ENCODE assay signal across 8 cellular contexts in genomic region chr2:210475726-210476125, GRCh38. TPM values are rescaled to one million over a fixed set of nuclear protein-coding genes. Genes with fewer than 3 reads are reported as not detected.
DNase-seq lines count a peak whose midpoint lies in the region; TF ChIP-seq lines count a peak whose summit lies in the region.

No MANE protein-coding gene starts in this region.

- H3K4me1 ChIP-seq in skeletal muscle tissue (ENCODE audit: control insufficient read depth in 3 of 3, insufficient read depth in 3 of 3, low read length in 3 of 3) = peaks cover 3 to 4% (median 3%) of the 10 kb centered on the region in 3 donors

- no peak overlapping the region for H3K27ac ChIP-seq in SK-N-MC
- no peak overlapping the region for H3K27ac ChIP-seq in skeletal muscle tissue (ENCODE audit: low read depth, low read length)

- TF ChIP-seq CTCF in fibroblast of the aortic adventitia (IDR thresholded peaks at IDR 0.05; ENCODE audit: insufficient read depth, low read length) = no peak

- H3K9ac ChIP-seq in SK-N-MC (ENCODE audit: insufficient read length) (peak overlapping the region; percentile 93), skeletal muscle tissue (ENCODE audit: low read depth in 1 of 3, low read length in 3 of 3) (peak overlapping the region; percentile 81 to 88 (median 88))

- DNase-seq in DMS79 treated with DMSO at 0.1 percent for 48 hours (lab: John Stamatoyannopoulos, UW) (peak; percentile 18), DMS79 (lab: John Stamatoyannopoulos, UW) (no peak), SK-N-MC (ENCODE audit: low read depth, low spot score) (no peak), fibroblast of the aortic adventitia (ENCODE audit: low read depth) (peak; percentile 11), HuH-7 (ENCODE audit: low spot score) (no peak), cortex of kidney (lab: John Stamatoyannopoulos, UW) (no peak)
- no peak for DNase-seq in stimulated activated naive CD4-positive, alpha-beta T cell treated with Interleukin-2 at 50 U/mL for 16 hours (lab: John Stamatoyannopoulos, UW)

- H3K36me3 ChIP-seq in SK-N-MC (ENCODE audit: insufficient read depth, low read length) = peaks cover 29% of the 10 kb centered on the region
- peaks cover 9 to 11% (median 10%) of the 10 kb centered on the region in 3 donors for H3K36me3 ChIP-seq in skeletal muscle tissue (ENCODE audit: control insufficient read depth in 3 of 3, insufficient read depth in 3 of 3, low read length in 3 of 3)

- H3K27me3 ChIP-seq in skeletal muscle tissue (ENCODE audit: control insufficient read depth in 3 of 3, insufficient read depth in 3 of 3, low read length in 3 of 3) = no peaks in the 10 kb centered on the region

- no peaks in the 10 kb centered on the region for H3K9me3 ChIP-seq in SK-N-MC (ENCODE audit: low read depth, low read length)
- H3K9me3 ChIP-seq in skeletal muscle tissue (ENCODE audit: control insufficient read depth in 3 of 3, low read length in 3 of 3) = no peaks in the 10 kb centered on the region

- H3K4me3 ChIP-seq in SK-N-MC = peak overlapping the region; percentile 88
- H3K4me3 ChIP-seq in fibroblast of the aortic adventitia (ENCODE audit: low read depth, low read length) = peak overlapping the region; percentile 80
- peak overlapping the region; percentile 82 to 91 (median 86) for H3K4me3 ChIP-seq in skeletal muscle tissue (ENCODE audit: low read length in 3 of 3)

RNA-seq across cellular contexts. Expression of gene LANCL1, which starts 0.8 kb away (rescaled TPM):
- total RNA-seq in fibroblast of the aortic adventitia (ENCODE audit: low replicate concordance) = 46.0 and 58.2 TPM in 2 replicates
- 33.4 TPM for total RNA-seq in skeletal muscle tissue

Comparison
In these comparisons a context has a peak if more than half of its experiments do, and no peak if none do; other contexts are left out.
1. DNase-seq: peak in DMS79 treated with DMSO at 0.1 percent for 48 hours (single experiment) and fibroblast of the aortic adventitia (single experiment); none in DMS79 (single experiment), SK-N-MC (single experiment), HuH-7 (single experiment), stimulated activated naive CD4-positive, alpha-beta T cell treated with Interleukin-2 at 50 U/mL for 16 hours (single experiment) and cortex of kidney (single experiment).
2. Peak in every context shown above with its lines, with median percentiles within 50 percentile points of each other: H3K4me3 ChIP-seq.